29 cellular contexts compared by ENCODE assay signal in the genomic region with DNA sequence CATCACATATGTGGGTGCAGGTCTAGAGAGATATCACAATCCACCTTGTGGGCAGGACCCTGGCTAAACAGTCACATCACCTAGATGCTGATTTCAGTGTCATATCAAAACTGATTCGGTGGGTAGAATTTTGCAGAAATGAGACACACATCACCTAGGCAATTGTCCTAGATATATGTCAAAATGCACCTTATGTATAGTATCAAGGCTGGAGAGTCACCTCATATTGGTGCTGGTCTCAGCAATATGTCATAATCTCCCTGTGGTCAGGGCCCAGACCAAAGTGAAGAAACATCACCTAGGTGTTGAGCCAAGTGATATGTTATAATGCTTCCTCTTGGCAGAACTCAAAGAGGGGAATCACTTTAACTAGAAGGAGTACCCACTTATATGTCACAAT.
"Had no signal": no experiment of that assay in that cellular context is flagged by ENCODE, and none has a peak within 500 bp of the region (broad histone marks: within the 10 kb centered on the region; RNA-seq: fewer than 3 reads in every experiment).

No MANE protein-coding gene starts in this region.

- DNase-seq: effector memory CD4-positive, alpha-beta T cell; erythroblast; esophagus squamous epithelium; foreskin melanocyte; glutamatergic neuron; heart right ventricle; hippocampal formation; left cardiac atrium; left lung; mesenchymal stem cell; midbrain; naive thymus-derived CD4-positive, alpha-beta T cell; nucleus accumbens; stimulated activated CD4-positive, alpha-beta T cell treated with anti-CD3 and anti-CD28 coated beads, Interleukin-12 subunit alpha, Interleukin-12 subunit beta, amount 100 ng/mL, for 4 hours; stimulated activated CD4-positive, alpha-beta T cell treated with anti-CD3 and anti-CD28 coated beads, Interleukin-1b, Interleukin-23, amount 100 ng/mL, for 48 hours; stimulated activated CD4-positive, alpha-beta T cell treated with anti-CD3 and anti-CD28 coated beads, Interleukin-4, amount 100 ng/mL, for 1 hour; stimulated activated CD8-positive, alpha-beta memory T cell treated with anti-CD3 and anti-CD28 coated beads, Interleukin-4, amount 100 ng/mL, for 48 hours; stimulated activated naive CD4-positive, alpha-beta T cell treated with Interleukin-2 at 50 U/mL for 16 hours; upper lobe of right lung; uterus had no signal

- H3K9ac ChIP-seq: neural progenitor cell had no signal

- H3K4me2 ChIP-seq: neural progenitor cell, smooth muscle cell had no signal

- H3K27me3 ChIP-seq: esophagus squamous epithelium, heart right ventricle, left lung, neural progenitor cell, right atrium auricular region, tibial nerve, upper lobe of right lung, uterus had no signal

- H3K27ac ChIP-seq: coronary artery, esophagus squamous epithelium, heart right ventricle, neural progenitor cell, prostate gland, right atrium auricular region, thoracic aorta, tibial nerve, upper lobe of right lung, uterus had no signal

- H3K9me3 Mint-ChIP-seq: naive thymus-derived CD4-positive, alpha-beta T cell; nephron; neural progenitor cell had no signal

- H3K4me1 Mint-ChIP-seq: naive thymus-derived CD4-positive, alpha-beta T cell; nephron; neural progenitor cell had no signal

- ATAC-seq: heart right ventricle; left cardiac atrium; left lung; naive thymus-derived CD4-positive, alpha-beta T cell; sciatic nerve; upper lobe of right lung had no signal

- H3K4me1 ChIP-seq: esophagus squamous epithelium, heart right ventricle, left lung, neural progenitor cell, prostate gland, right atrium auricular region, tibial nerve, upper lobe of right lung, uterus had no signal

- H3K9me3 ChIP-seq: esophagus squamous epithelium, heart right ventricle, left lung, prostate gland, right atrium auricular region, thoracic aorta, tibial nerve, upper lobe of right lung, uterus had no signal

- H3K4me3 Mint-ChIP-seq: naive thymus-derived CD4-positive, alpha-beta T cell; nephron; neural progenitor cell had no signal

- H3K4me3 ChIP-seq: coronary artery, esophagus squamous epithelium, heart right ventricle, left lung, neural progenitor cell, prostate gland, right atrium auricular region, smooth muscle cell, thoracic aorta, tibial nerve, upper lobe of right lung, uterus had no signal

- H2AFZ ChIP-seq: neural progenitor cell had no signal

- H3K27me3 Mint-ChIP-seq: naive thymus-derived CD4-positive, alpha-beta T cell had no signal

- H3K36me3 ChIP-seq: esophagus squamous epithelium, heart right ventricle, left lung, neural progenitor cell, prostate gland, right atrium auricular region, thoracic aorta, tibial nerve, upper lobe of right lung, uterus had no signal

- H3K27ac Mint-ChIP-seq: naive thymus-derived CD4-positive, alpha-beta T cell; nephron; neural progenitor cell had no signal
